8 cellular contexts compared by ENCODE assay signal in genomic region chr12:48681738-48682532, GRCh38. TPM values are rescaled to one million over a fixed set of nuclear protein-coding genes. Genes with fewer than 3 reads are reported as not detected.
DNase-seq lines count a peak whose midpoint lies in the region; ATAC-seq, FAIRE-seq and TF ChIP-seq lines count a peak whose summit lies in the region.

KANSL2 (minus strand) TSS chr12:48682238; CDS start chr12:48681632, 606 bp downstream.

- H3K4me1 ChIP-seq in astrocyte (ENCODE audit: insufficient read depth, low read length): peaks cover 24% of the 10 kb centered on the region
- peaks cover 2% of the 10 kb centered on the region for H3K4me1 ChIP-seq in right cardiac atrium (ENCODE audit: control insufficient read depth, insufficient read depth, low read length)
- peaks cover 50% of the 10 kb centered on the region for H3K4me1 ChIP-seq in vagina

- H2AFZ ChIP-seq in astrocyte (ENCODE audit: low read depth, low read length): peak within 1 kb of the TSS; percentile 92

- H3K36me3 ChIP-seq in astrocyte (ENCODE audit: insufficient read depth, low read length) (peaks cover 19% of the 10 kb centered on the region), vagina (peaks cover 0 to 16% of the 10 kb centered on the region in 2 donors)

- peak within 1 kb of the TSS; percentile 97 for H3K4me3 ChIP-seq in astrocyte (ENCODE audit: insufficient read depth, low read depth, low read length)
- peak within 1 kb of the TSS; percentile 55 for H3K4me3 ChIP-seq in right cardiac atrium (ENCODE audit: low read length)
- H3K4me3 ChIP-seq in vagina: peak within 1 kb of the TSS; percentile 80 to 97

- no peak for TF ChIP-seq CTCF in astrocyte (IDR thresholded peaks at IDR 0.05; ENCODE audit: insufficient read depth, low read depth, low read length)
- no peak for TF ChIP-seq CTCF in vagina (IDR thresholded peaks at IDR 0.05)

- H3K36me3 Mint-ChIP-seq in astrocyte (ENCODE audit: low read depth, unreplicated experiment): peaks cover 18% of the 10 kb centered on the region

- peaks cover 27% of the 10 kb centered on the region for H3K4me1 Mint-ChIP-seq in astrocyte (ENCODE audit: low read depth, unreplicated experiment)

- H3K9ac ChIP-seq in astrocyte (ENCODE audit: low read length): peak within 1 kb of the TSS; percentile 96

- DNase-seq in NCI-H2029 (lab: John Stamatoyannopoulos, UW) (peak; percentile 99), T-helper 22 cell (ENCODE audit: low read depth) (peak; percentile 96), astrocyte (ENCODE audit: low read depth) (peak; percentile 98), right cardiac atrium (peak; percentile 99), putamen (ENCODE audit: low spot score) (peak; percentile 99), vagina (ENCODE audit: extremely low spot score in 2 of 2) (peak; percentile 98 to 99)

- peak within 1 kb of the TSS; percentile 85 for H3K27ac Mint-ChIP-seq in astrocyte (ENCODE audit: unreplicated experiment)

- WGBS in right cardiac atrium: under 1% methylated on average over 63 of the region's 63 CpGs

- no peaks in the 10 kb centered on the region for H3K9me3 Mint-ChIP-seq in astrocyte (ENCODE audit: unreplicated experiment)

- H3K27me3 ChIP-seq in astrocyte (ENCODE audit: insufficient read depth, low read length) (no peaks in the 10 kb centered on the region), right cardiac atrium (ENCODE audit: control insufficient read depth, insufficient read depth) (no peaks in the 10 kb centered on the region), vagina (no peaks in the 10 kb centered on the region)

- peak; percentile 98 for ATAC-seq in GM18505 (IDR thresholded peaks at IDR 0.05; ENCODE audit: unreplicated experiment)
- peak; percentile 98 for ATAC-seq in HG02973 (IDR thresholded peaks at IDR 0.05; ENCODE audit: unreplicated experiment)
- ATAC-seq in right cardiac atrium: peak; percentile 99

- H3K27me3 Mint-ChIP-seq in astrocyte (ENCODE audit: low read depth, unreplicated experiment): no peaks in the 10 kb centered on the region

- H3K27ac ChIP-seq in astrocyte (ENCODE audit: low read depth, low read length) (peak within 1 kb of the TSS; percentile 92), right cardiac atrium (ENCODE audit: low read length) (peak within 1 kb of the TSS; percentile 84), vagina (peak within 1 kb of the TSS; percentile 85)

- H4K20me1 ChIP-seq in astrocyte (ENCODE audit: insufficient read depth, low read length): peaks cover 47% of the 10 kb centered on the region

- H3K79me2 ChIP-seq in astrocyte (ENCODE audit: insufficient read depth, low read length): peaks cover 51% of the 10 kb centered on the region

- H3K9me3 ChIP-seq in astrocyte (ENCODE audit: insufficient read depth, low read depth, low read length): no peaks in the 10 kb centered on the region
- H3K9me3 ChIP-seq in right cardiac atrium (ENCODE audit: control insufficient read depth, low read length): no peaks in the 10 kb centered on the region
- no peaks in the 10 kb centered on the region for H3K9me3 ChIP-seq in vagina

- H3K4me2 ChIP-seq in astrocyte (ENCODE audit: low read length): peak within 1 kb of the TSS; percentile 90

- intact Hi-C loops in right cardiac atrium (cut with DNase I): no loop called here
- intact Hi-C loops in vagina (cut with DNase I): no loop called here

- TF ChIP-seq POLR2A in GM18505 (IDR thresholded peaks at IDR 0.05; ENCODE audit: borderline replicate concordance, extremely low read depth, insufficient read depth, insufficient read length) (peak; percentile 99), vagina (IDR thresholded peaks at IDR 0.05) (peak in 1 of 2 donors; percentile 96)

- no peak for FAIRE-seq in astrocyte (lab: Jason Lieb, UNC)

- H3K4me3 Mint-ChIP-seq in astrocyte (ENCODE audit: unreplicated experiment): peak within 1 kb of the TSS; percentile 99

RNA-seq across cellular contexts. Expression of gene KANSL2, which starts in this region (rescaled TPM):
- total RNA-seq in astrocyte (45.1 and 45.7 TPM in 2 replicates), right cardiac atrium (10 to 100 TPM; 22.1 to 25.4 (median 23.8) TPM), vagina (86.2 TPM)
- 21.4 TPM for polyA plus RNA-seq in right cardiac atrium

Comparison
In these comparisons a context has a peak if more than half of its experiments do, and no peak if none do; other contexts are left out.
1. Peak in every context shown above with its lines: DNase-seq, ATAC-seq, H3K4me3 ChIP-seq and H3K27ac ChIP-seq.